ENCODE assay signal across 15 cellular contexts in the genomic region with DNA sequence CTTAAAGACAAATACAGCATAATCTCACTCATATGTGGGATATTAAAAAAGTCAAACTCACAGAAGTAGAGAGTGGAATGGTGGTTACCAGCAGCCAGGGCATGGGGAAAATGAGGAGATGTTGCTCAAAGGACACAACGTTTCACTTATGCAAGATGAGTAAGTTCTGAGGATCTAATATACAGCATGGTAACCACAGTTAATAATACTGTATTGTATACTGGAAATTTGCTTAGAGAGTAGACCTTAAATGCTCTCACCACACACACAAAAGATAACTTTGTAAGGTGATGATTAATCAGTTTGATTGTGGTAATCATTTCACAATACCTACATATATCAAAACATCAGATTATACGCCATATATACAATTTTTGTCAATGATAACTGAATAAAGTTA. TPM values are rescaled to one million over a fixed set of nuclear protein-coding genes. Genes with fewer than 3 reads are reported as not detected.
DNase-seq lines count a peak whose midpoint lies in the region; ATAC-seq, FAIRE-seq and TF ChIP-seq lines count a peak whose summit lies in the region.
"Had no signal": no experiment of that assay in that cellular context is flagged by ENCODE, and none has a peak within 500 bp of the region (broad histone marks: within the 10 kb centered on the region; RNA-seq: fewer than 3 reads in every experiment).

No MANE protein-coding gene starts in this region.

- H3K9ac ChIP-seq in kidney (ENCODE audit: low read length in 2 of 2): no peak overlapping the region

- TF ChIP-seq POLR2A in GM12891 (IDR thresholded peaks at IDR 0.05; ENCODE audit: low read depth, low read length): no peak

- H3K9me3 ChIP-seq in kidney (ENCODE audit: control insufficient read depth in 1 of 2, low read length in 2 of 2): peaks cover 0 to 6% of the 10 kb centered on the region in 2 donors

- FAIRE-seq in GM12891 (lab: Jason Lieb, UNC) (peak; percentile 9), kidney (lab: Jason Lieb, UNC) (peak; percentile 38)
- FAIRE-seq: HepG2 had no signal

- H3K36me3 ChIP-seq in kidney (ENCODE audit: control insufficient read depth in 1 of 2, insufficient read depth in 2 of 2, low read length in 2 of 2): no peaks in the 10 kb centered on the region

- H3K27ac ChIP-seq in foreskin keratinocyte: no peak overlapping the region
- no peak overlapping the region for H3K27ac ChIP-seq in kidney (ENCODE audit: low read depth in 2 of 2, low read length in 2 of 2)
- H3K27ac ChIP-seq: C4-2B had no signal

- H3K4me1 ChIP-seq in foreskin keratinocyte (no peaks in the 10 kb centered on the region), kidney (ENCODE audit: control insufficient read depth in 1 of 2, insufficient read depth in 1 of 2, low read depth in 1 of 2, low read length in 2 of 2) (no peaks in the 10 kb centered on the region)

- no peak overlapping the region for H3K4me3 ChIP-seq in kidney (ENCODE audit: low read length in 2 of 2)

- H3K27me3 ChIP-seq in foreskin keratinocyte: no peaks in the 10 kb centered on the region

- intact Hi-C loops in kidney (cut with DNase I) (no loop called here), cardiac septum (cut with DNase I) (no loop called here), Right ventricle myocardium inferior (cut with DNase I) (no loop called here)

- DNase-seq in GM12891 (ENCODE audit: insufficient read length, low spot score) (no peak), SK-MEL-5 (ENCODE audit: low read depth, low spot score) (peak; percentile 48), foreskin keratinocyte (peak; percentile 29 to 36), kidney (no peak), cardiac septum (ENCODE audit: low spot score) (no peak), Right ventricle myocardium inferior (ENCODE audit: missing footprints) (no peak), GOT3 (lab: John Stamatoyannopoulos, UW) (no peak)
- DNase-seq: CD4-positive, alpha-beta memory T cell; DMS153; DMS79; GDM1; HCEC 1CT; KG1 had no signal

- in situ Hi-C loops in SK-MEL-5 (cut with HindIII; ENCODE audit: low pct_unique_long_range_greater_than_20kb, low sequenced_read_pairs): no loop called here

- TF ChIP-seq CTCF in foreskin keratinocyte (conservative IDR thresholded peaks at IDR 0.05) (no peak), kidney (IDR thresholded peaks at IDR 0.05; ENCODE audit: borderline replicate concordance, extremely low read depth, insufficient read depth) (no peak)

- ATAC-seq in foreskin keratinocyte: peak; percentile 59
- ATAC-seq in Right ventricle myocardium inferior: no peak
- ATAC-seq: HepG2 had no signal

TF ChIP-seq in GM12891, 5 proteins besides CTCF, POLR2A, EP300 and RAD21:
- TF ChIP-seq SPI1 (IDR thresholded peaks at IDR 0.05; ENCODE audit: low read depth, low read length) (no peak), PAX5 (IDR thresholded peaks at IDR 0.05; ENCODE audit: insufficient read depth, low read length, severe bottlenecking) (no peak)

RNA-seq across cellular contexts. Expression of gene MYH15, which starts 60.0 kb away (rescaled TPM):
- polyA plus RNA-seq in GM12891 (2012; ENCODE audit: low read depth, missing spikeins): 0.24 TPM
- 0.05 TPM in 1 of 2 replicates, not detected in the other for total RNA-seq in SK-MEL-5 (2014; rRNA removed; shearing (Covaris generic))
- polyA plus RNA-seq in SK-MEL-5 (2015; cell fraction: cytosol; rRNA removed): 0.01 and 0.10 TPM in 2 replicates
- 0.09 and 0.33 TPM in 2 replicates for polyA plus RNA-seq in SK-MEL-5 (2015; cell fraction: nucleus; rRNA removed)
- total RNA-seq in foreskin keratinocyte (5.0 and 6.3 TPM in 2 replicates), kidney (0.44 TPM), cardiac septum (0.54 TPM), Right ventricle myocardium inferior (0.19 TPM)
- polyA plus RNA-seq in foreskin keratinocyte (1.3 and 1.5 TPM in 2 replicates), kidney (ENCODE audit: insufficient read depth, low read depth, low replicate concordance) (not detected)
- polyA plus RNA-seq: CD4-positive, alpha-beta memory T cell had no signal

Comparison
In these comparisons a context has a peak if more than half of its experiments do, and no peak if none do; other contexts are left out.
1. DNase-seq: peak in SK-MEL-5 (single experiment) and foreskin keratinocyte (2 of 2); none in GM12891 (single experiment), kidney (single experiment), cardiac septum (single experiment), Right ventricle myocardium inferior (single experiment) and GOT3 (single experiment).